1 cellular context compared by ENCODE assay signal in the genomic region with DNA sequence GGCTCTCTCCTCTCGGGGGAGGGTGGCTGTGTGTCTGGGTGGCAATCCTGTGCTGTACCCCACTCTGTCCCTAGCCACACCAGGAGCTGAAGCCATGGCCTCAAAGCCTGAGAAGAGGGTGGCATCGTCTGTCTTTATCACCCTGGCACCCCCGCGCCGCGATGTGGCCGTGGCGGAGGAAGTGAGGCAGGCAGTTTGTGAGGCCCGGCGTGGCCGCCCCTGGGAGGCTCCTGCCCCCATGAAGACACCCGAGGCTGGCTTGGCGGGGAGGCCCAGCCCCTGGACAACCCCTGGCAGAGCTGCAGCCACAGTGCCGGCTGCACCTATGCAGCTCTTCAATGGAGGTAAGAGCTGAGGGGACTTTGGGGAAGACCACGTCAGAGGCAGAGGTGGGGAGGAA.
TF ChIP-seq lines count a peak whose summit lies in the region.

No MANE protein-coding gene starts in this region.

TF ChIP-seq in HCT116, 20 proteins besides CTCF, POLR2A, EP300 and RAD21 (continued from another document):
- TF ChIP-seq, protein P1, sequence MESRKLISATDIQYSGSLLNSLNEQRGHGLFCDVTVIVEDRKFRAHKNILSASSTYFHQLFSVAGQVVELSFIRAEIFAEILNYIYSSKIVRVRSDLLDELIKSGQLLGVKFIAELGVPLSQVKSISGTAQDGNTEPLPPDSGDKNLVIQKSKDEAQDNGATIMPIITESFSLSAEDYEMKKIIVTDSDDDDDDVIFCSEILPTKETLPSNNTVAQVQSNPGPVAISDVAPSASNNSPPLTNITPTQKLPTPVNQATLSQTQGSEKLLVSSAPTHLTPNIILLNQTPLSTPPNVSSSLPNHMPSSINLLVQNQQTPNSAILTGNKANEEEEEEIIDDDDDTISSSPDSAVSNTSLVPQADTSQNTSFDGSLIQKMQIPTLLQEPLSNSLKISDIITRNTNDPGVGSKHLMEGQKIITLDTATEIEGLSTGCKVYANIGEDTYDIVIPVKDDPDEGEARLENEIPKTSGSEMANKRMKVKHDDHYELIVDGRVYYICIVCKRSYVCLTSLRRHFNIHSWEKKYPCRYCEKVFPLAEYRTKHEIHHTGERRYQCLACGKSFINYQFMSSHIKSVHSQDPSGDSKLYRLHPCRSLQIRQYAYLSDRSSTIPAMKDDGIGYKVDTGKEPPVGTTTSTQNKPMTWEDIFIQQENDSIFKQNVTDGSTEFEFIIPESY (IDR thresholded peaks at IDR 0.05; ENCODE audit: extremely low read depth, insufficient replicate concordance, low read length), result no peak
- TF ChIP-seq ATF3 (IDR thresholded peaks at IDR 0.05), result no peak
- no peak for TF ChIP-seq SP1 (IDR thresholded peaks at IDR 0.05; ENCODE audit: low read depth)
- no peak for TF ChIP-seq POLR2AphosphoS5 (IDR thresholded peaks at IDR 0.05; ENCODE audit: low read depth, low read length)
- no peak for TF ChIP-seq ZFX (IDR thresholded peaks at IDR 0.05)
- TF ChIP-seq SIN3A (IDR thresholded peaks at IDR 0.05; ENCODE audit: low read depth), result no peak
- TF ChIP-seq CEBPB (IDR thresholded peaks at IDR 0.05; ENCODE audit: low read depth), result no peak
- no peak for TF ChIP-seq ELF1 (IDR thresholded peaks at IDR 0.05; ENCODE audit: borderline replicate concordance, low read depth)
